In the genomic region with DNA sequence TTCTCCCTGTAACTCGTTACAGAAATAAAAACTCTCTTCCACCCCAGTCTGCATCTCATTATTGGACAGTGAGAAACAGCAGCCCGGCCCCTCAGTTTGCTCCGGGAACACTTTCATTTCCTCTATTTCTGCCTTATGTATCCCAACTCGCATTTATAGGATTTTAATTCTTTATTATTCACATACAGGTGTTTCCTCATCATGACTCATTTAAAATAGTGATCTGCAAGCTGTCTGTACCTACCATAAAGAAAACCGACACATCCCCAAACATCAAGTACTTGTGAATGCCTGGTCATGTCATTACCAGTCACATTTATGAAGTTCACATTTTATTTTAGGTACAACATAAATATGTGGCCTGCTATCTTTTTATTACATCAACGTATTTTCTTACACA, we compare ENCODE assay signal across 19 cellular contexts. TPM values are rescaled to one million over a fixed set of nuclear protein-coding genes. Genes with fewer than 3 reads are reported as not detected.
"Had no signal": no experiment of that assay in that cellular context is flagged by ENCODE, and none has a peak within 500 bp of the region (broad histone marks: within the 10 kb centered on the region; RNA-seq: fewer than 3 reads in every experiment).

No MANE protein-coding gene starts in this region.

- H3K27me3 ChIP-seq: hepatocyte, pancreas, sigmoid colon had no signal

- H3K36me3 ChIP-seq: brain microvascular endothelial cell, pancreas, sigmoid colon, tibial artery had no signal

- H3K27ac ChIP-seq: brain microvascular endothelial cell, dorsolateral prefrontal cortex, pancreas, sigmoid colon, tibial artery had no signal

- H3K36me3 Mint-ChIP-seq: activated naive CD8-positive, alpha-beta T cell; naive B cell had no signal

- H3K79me2 ChIP-seq: hepatocyte had no signal

- H3K9me3 ChIP-seq: pancreas, sigmoid colon, tibial artery had no signal

- ATAC-seq: activated CD8-positive, alpha-beta T cell treated with anti-CD3 and anti-CD28 coated beads, Interleukin-2, amount 10 ng/mL, durations not matched to agents 7 days and 5 days; esophagus mucosa; pancreas had no signal

- H2AFZ ChIP-seq: hepatocyte had no signal

- H3K27ac Mint-ChIP-seq: activated CD4-positive, alpha-beta T cell treated with anti-CD3 and anti-CD28 coated beads, Interleukin-2, amount 10 ng/mL, durations not matched to agents 24 days and 14 days; activated CD8-positive, alpha-beta T cell treated with anti-CD3 and anti-CD28 coated beads, Interleukin-2, amount 10 ng/mL, durations not matched to agents 7 days and 5 days; activated naive CD8-positive, alpha-beta T cell had no signal

- DNase-seq: activated CD4-positive, alpha-beta T cell treated with anti-CD3 and anti-CD28 coated beads, Interleukin-2, amount 10 ng/mL, durations not matched to agents 24 days and 14 days; activated CD4-positive, CD25-positive, alpha-beta regulatory T cell; activated CD8-positive, alpha-beta memory T cell treated with anti-CD3 and anti-CD28 coated beads, Interleukin-2, amount 50 U/mL, for 4 hours; activated CD8-positive, alpha-beta T cell treated with anti-CD3 and anti-CD28 coated beads, Interleukin-2, amount 10 ng/mL, durations not matched to agents 7 days and 5 days; activated gamma-delta T cell treated with Interleukin-2 at 50 U/mL for 16 hours; brain microvascular endothelial cell; cerebellar nuclear complex; dorsolateral prefrontal cortex; islet precursor cell; naive B cell; pancreas; sigmoid colon; stimulated activated CD4-positive, alpha-beta T cell treated with anti-CD3 and anti-CD28 coated beads, Interleukin-2, amount 100 ng/mL, for 24 hours; T-helper 2 cell; tibial artery had no signal

- H3K4me2 ChIP-seq: hepatocyte had no signal

- FAIRE-seq: pancreas had no signal

- H3K9me3 Mint-ChIP-seq: activated CD4-positive, alpha-beta T cell treated with anti-CD3 and anti-CD28 coated beads, Interleukin-2, amount 10 ng/mL, durations not matched to agents 24 days and 14 days; naive B cell had no signal

- H3K4me3 ChIP-seq: dorsolateral prefrontal cortex, hepatocyte, lung, pancreas, sigmoid colon, tibial artery had no signal

- H3K4me3 Mint-ChIP-seq: activated CD4-positive, alpha-beta T cell treated with anti-CD3 and anti-CD28 coated beads, Interleukin-2, amount 10 ng/mL, durations not matched to agents 24 days and 14 days; activated CD8-positive, alpha-beta T cell treated with anti-CD3 and anti-CD28 coated beads, Interleukin-2, amount 10 ng/mL, durations not matched to agents 7 days and 5 days; activated naive CD8-positive, alpha-beta T cell; naive B cell had no signal

RNA-seq across cellular contexts. Expression of a gene that starts 42.7 kb away (rescaled TPM):
- total RNA-seq: activated CD4-positive, alpha-beta T cell treated with anti-CD3 and anti-CD28 coated beads, Interleukin-2, amount 10 ng/mL, durations not matched to agents 24 days and 14 days; activated CD8-positive, alpha-beta T cell treated with anti-CD3 and anti-CD28 coated beads, Interleukin-2, amount 10 ng/mL, durations not matched to agents 7 days and 5 days; esophagus mucosa; hepatocyte; lung; pancreas; sigmoid colon had no signal
- polyA plus RNA-seq: hepatocyte, lung, pancreas, sigmoid colon had no signal
